ENCODE assay signal across 23 cellular contexts in the genomic region with DNA sequence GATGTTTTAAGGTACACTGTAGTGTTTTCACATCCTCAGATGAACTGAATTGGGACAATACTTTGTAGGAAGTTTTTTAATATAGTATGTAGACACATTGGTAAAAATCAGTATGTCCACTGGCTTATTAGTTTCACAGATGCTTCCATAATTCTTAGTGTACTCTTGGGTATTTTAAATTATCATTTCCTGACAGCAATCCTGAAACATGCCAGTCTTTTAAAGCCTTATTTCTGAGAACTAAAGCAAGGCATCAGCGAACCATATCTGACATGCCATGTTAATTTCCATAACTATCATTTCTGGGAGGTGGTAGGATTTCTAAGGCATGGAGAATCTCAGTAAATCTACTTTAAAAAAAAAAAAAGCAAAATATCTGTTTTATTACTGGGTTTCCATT.
"Had no signal": no experiment of that assay in that cellular context is flagged by ENCODE, and none has a peak within 500 bp of the region (broad histone marks: within the 10 kb centered on the region; RNA-seq: fewer than 3 reads in every experiment).

No MANE protein-coding gene starts in this region.

- H3K36me3 Mint-ChIP-seq: natural killer cell had no signal

- H3K27me3 Mint-ChIP-seq: activated B cell treated with CpG ODN at 0.5 μM for 24 hours; activated CD4-positive, alpha-beta T cell treated with anti-CD3 and anti-CD28 coated beads for 36 hours; activated T-cell treated with anti-CD3 and anti-CD28 coated beads, Interleukin-2, amount 50 U/mL, for 24 hours; activated T-helper 17 cell treated with anti-CD3 and anti-CD28 coated beads, Interleukin-2, amount 50 U/mL, for 72 hours; stimulated activated memory B cell treated with anti-CD40 and anti-IgM and Interleukin-4, amounts not matched to agents 10 μg/mL and 1 μg/mL and 100 μg/mL, for 72 hours had no signal

- H3K27me3 ChIP-seq: brain microvascular endothelial cell, esophagus muscularis mucosa, stomach, suprapubic skin, transverse colon had no signal

- H3K27ac ChIP-seq: brain microvascular endothelial cell, esophagus muscularis mucosa, stomach, suprapubic skin, transverse colon had no signal

- H3K4me1 ChIP-seq: transverse colon had no signal

- ATAC-seq: activated CD4-positive, alpha-beta T cell treated with anti-CD3 and anti-CD28 coated beads for 36 hours; activated naive CD4-positive, alpha-beta T cell treated with anti-CD3 and anti-CD28 coated beads, Interleukin-2, amount 50 U/mL, for 72 hours; activated T-helper 17 cell treated with anti-CD3 and anti-CD28 coated beads, Interleukin-2, amount 50 U/mL, for 72 hours; natural killer cell; sciatic nerve; stimulated activated memory B cell treated with anti-CD40 and anti-IgM and Interleukin-4, amounts not matched to agents 10 μg/mL and 1 μg/mL and 100 μg/mL, for 72 hours had no signal

- H3K4me1 Mint-ChIP-seq: activated T-helper 17 cell treated with anti-CD3 and anti-CD28 coated beads, Interleukin-2, amount 50 U/mL, for 72 hours; natural killer cell had no signal

- H3K27ac Mint-ChIP-seq: activated B cell treated with CpG ODN at 0.5 μM for 24 hours; activated CD4-positive, alpha-beta T cell treated with anti-CD3 and anti-CD28 coated beads for 36 hours; activated naive CD4-positive, alpha-beta T cell treated with anti-CD3 and anti-CD28 coated beads, Interleukin-2, amount 50 U/mL, for 72 hours; activated T-cell treated with anti-CD3 and anti-CD28 coated beads, Interleukin-2, amount 50 U/mL, for 24 hours; activated T-helper 17 cell treated with anti-CD3 and anti-CD28 coated beads, Interleukin-2, amount 50 U/mL, for 72 hours; natural killer cell; stimulated activated memory B cell treated with anti-CD40 and anti-IgM and Interleukin-4, amounts not matched to agents 10 μg/mL and 1 μg/mL and 100 μg/mL, for 72 hours had no signal

- H3K9me3 Mint-ChIP-seq: activated B cell treated with CpG ODN at 0.5 μM for 24 hours; activated naive CD4-positive, alpha-beta T cell treated with anti-CD3 and anti-CD28 coated beads, Interleukin-2, amount 50 U/mL, for 72 hours; activated T-cell treated with anti-CD3 and anti-CD28 coated beads, Interleukin-2, amount 50 U/mL, for 24 hours; activated T-helper 17 cell treated with anti-CD3 and anti-CD28 coated beads, Interleukin-2, amount 50 U/mL, for 72 hours; natural killer cell; stimulated activated memory B cell treated with anti-CD40 and anti-IgM and Interleukin-4, amounts not matched to agents 10 μg/mL and 1 μg/mL and 100 μg/mL, for 72 hours had no signal

- DNase-seq: activated B cell treated with CpG ODN at 0.5 μM for 24 hours; activated CD4-positive, alpha-beta T cell treated with anti-CD3 and anti-CD28 coated beads for 36 hours; activated CD4-positive, alpha-beta T cell treated with anti-CD3 and anti-CD28 coated beads, Interleukin-2, amount 50 U/mL, for 4 hours; activated CD8-positive, alpha-beta memory T cell treated with anti-CD3 and anti-CD28 coated beads for 24 hours; activated CD8-positive, alpha-beta memory T cell treated with anti-CD3 and anti-CD28 coated beads, Interleukin-2, amount 50 U/mL, for 4 hours; activated T-cell treated with anti-CD3 and anti-CD28 coated beads, Interleukin-2, amount 50 U/mL, for 24 hours; aorta; brain microvascular endothelial cell; dermis blood vessel endothelial cell; effector CD8-positive, alpha-beta T cell; left ventricle myocardium superior; mammary epithelial cell; natural killer cell; small intestine; stomach; transverse colon had no signal

- FAIRE-seq: urothelium cell line had no signal

- H3K4me3 Mint-ChIP-seq: activated B cell treated with CpG ODN at 0.5 μM for 24 hours; activated CD4-positive, alpha-beta T cell treated with anti-CD3 and anti-CD28 coated beads for 36 hours; activated T-cell treated with anti-CD3 and anti-CD28 coated beads, Interleukin-2, amount 50 U/mL, for 24 hours; activated T-helper 17 cell treated with anti-CD3 and anti-CD28 coated beads, Interleukin-2, amount 50 U/mL, for 72 hours; natural killer cell; stimulated activated memory B cell treated with anti-CD40 and anti-IgM and Interleukin-4, amounts not matched to agents 10 μg/mL and 1 μg/mL and 100 μg/mL, for 72 hours had no signal

- H3K9me3 ChIP-seq: esophagus muscularis mucosa, suprapubic skin, transverse colon had no signal

- H3K36me3 ChIP-seq: brain microvascular endothelial cell, transverse colon had no signal

- H3K4me3 ChIP-seq: esophagus muscularis mucosa, stomach, suprapubic skin, transverse colon had no signal
